In the genomic region with DNA sequence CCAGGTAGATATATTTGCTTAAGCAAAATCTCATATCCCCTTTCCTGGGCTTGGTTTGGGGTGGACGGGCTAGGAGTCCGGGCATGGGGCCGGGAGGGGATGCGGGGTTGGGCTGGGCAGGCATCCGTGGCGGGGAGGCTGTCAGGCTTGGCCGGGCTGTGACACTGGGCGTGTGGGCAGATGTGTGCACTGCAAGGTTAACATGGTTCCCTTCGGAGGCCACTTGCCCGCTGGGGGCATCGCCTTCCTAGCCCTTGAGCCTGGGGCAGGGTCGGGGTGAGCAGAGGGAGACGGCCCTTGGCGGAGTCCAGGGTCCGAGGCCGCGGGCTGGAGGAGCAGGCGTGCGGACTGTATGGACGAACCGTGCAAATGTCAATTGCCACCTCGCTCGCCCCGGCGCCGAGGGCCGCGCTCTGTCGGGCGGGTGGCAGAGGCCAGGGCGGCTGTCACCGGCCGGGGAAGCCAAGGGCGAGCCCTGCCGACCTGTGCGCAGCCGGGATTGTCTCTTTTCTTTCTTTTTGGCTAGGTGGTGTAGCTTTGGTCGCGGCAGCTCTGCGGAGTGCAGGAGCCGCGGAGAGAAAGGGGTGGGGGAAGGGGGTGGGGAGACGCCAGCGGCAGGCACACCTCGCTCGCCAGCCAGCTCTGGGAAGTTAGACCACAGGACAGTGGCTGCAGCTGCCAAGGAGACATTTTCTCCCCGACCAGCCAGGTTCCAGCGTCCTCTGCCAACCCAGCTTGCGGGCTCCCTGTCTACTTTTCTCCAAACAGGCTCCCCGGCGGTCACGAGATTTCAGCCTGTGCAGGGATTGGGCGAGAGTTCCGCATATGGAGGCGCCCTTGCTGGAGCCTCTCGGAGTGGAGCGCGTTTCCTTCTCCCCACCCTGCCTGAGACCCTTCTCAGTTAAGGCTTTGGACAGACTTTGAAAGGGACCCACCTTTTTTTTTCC, we compare ENCODE assay signal across 8 cellular contexts. TPM values are rescaled to one million over a fixed set of nuclear protein-coding genes. Genes with fewer than 3 reads are reported as not detected.
A peak's percentile ranks its signal among the peaks of the same experiment; 100 is the strongest.
DNase-seq lines count a peak whose midpoint lies in the region; ATAC-seq and TF ChIP-seq lines count a peak whose summit lies in the region.

No MANE protein-coding gene starts in this region.

- DNase-seq in COLO829 (ENCODE audit: low spot score) (peak; percentile 53), HT-29 (ENCODE audit: low spot score) (peak; percentile 71), activated T-cell treated with anti-CD3 and anti-CD28 coated beads for 24 hours (ENCODE audit: low read depth) (peak; percentile 60), epithelial cell of esophagus (ENCODE audit: low read depth) (peak; percentile 76), mucosa of descending colon (peak; percentile 85 to 88 (median 86))
- peak; percentile 14 to 31 for DNase-seq in stimulated activated CD8-positive, alpha-beta memory T cell treated with anti-CD3 and anti-CD28 coated beads, Interleukin-4, amount 100 ng/mL, for 1 hour (ENCODE audit: low read depth in 2 of 2, low spot score in 1 of 2)

- no peaks in the 10 kb centered on the region for H3K9me3 ChIP-seq in OCI-LY3 (ENCODE audit: insufficient read depth, low read length)
- H3K9me3 ChIP-seq in mucosa of descending colon: no peaks in the 10 kb centered on the region

- peak overlapping the region; percentile 70 for H3K4me2 ChIP-seq in OCI-LY3 (ENCODE audit: low read length)

- H3K4me3 ChIP-seq in OCI-LY3 (ENCODE audit: low read length): peak overlapping the region; percentile 93
- H3K4me3 ChIP-seq in epithelial cell of esophagus (ENCODE audit: low read length): peak overlapping the region; percentile 88
- peak overlapping the region; percentile 83 for H3K4me3 ChIP-seq in mucosa of descending colon

- no peak overlapping the region for H2AFZ ChIP-seq in OCI-LY3 (ENCODE audit: low read depth, low read length)

- ATAC-seq in GM19463 (IDR thresholded peaks at IDR 0.05; ENCODE audit: unreplicated experiment) (peak; percentile 32), mucosa of descending colon (peak; percentile 47)

- peak overlapping the region; percentile 76 for H3K9ac ChIP-seq in OCI-LY3 (ENCODE audit: low read length)

- no peaks in the 10 kb centered on the region for H4K20me1 ChIP-seq in OCI-LY3 (ENCODE audit: insufficient read depth, low read length)

- peaks cover 9% of the 10 kb centered on the region for H3K36me3 ChIP-seq in OCI-LY3 (replicated peaks; ENCODE audit: low read depth, low read length)
- no peaks in the 10 kb centered on the region for H3K36me3 ChIP-seq in mucosa of descending colon (ENCODE audit: low read depth)

- H3K27ac ChIP-seq in OCI-LY3 (ENCODE audit: low read length): peak overlapping the region; percentile 42

- intact Hi-C loops in mucosa of descending colon (cut with DNase I, micrococcal nuclease): no loop called here

- H3K79me2 ChIP-seq in OCI-LY3 (ENCODE audit: low read length): peaks cover 27% of the 10 kb centered on the region

- TF ChIP-seq CTCF in OCI-LY3 (IDR thresholded peaks at IDR 0.05; ENCODE audit: low read depth, low read length) (no peak), epithelial cell of esophagus (IDR thresholded peaks at IDR 0.05; ENCODE audit: insufficient read depth, low read depth, low read length, missing control alignments) (no peak), mucosa of descending colon (IDR thresholded peaks at IDR 0.05) (no peak)

- H3K4me1 ChIP-seq in OCI-LY3 (ENCODE audit: low read length) (peaks cover 14% of the 10 kb centered on the region), mucosa of descending colon (ENCODE audit: low read depth) (peaks cover 12% of the 10 kb centered on the region)

- no peaks in the 10 kb centered on the region for H3K27me3 ChIP-seq in OCI-LY3 (ENCODE audit: low read depth, low read length)

RNA-seq across cellular contexts. Expression of a gene that starts 1.3 kb away (rescaled TPM):
- total RNA-seq in HT-29 (2014; rRNA removed; shearing (Covaris generic)): 6.4 and 10.3 TPM in 2 replicates
- total RNA-seq in mucosa of descending colon: 10 to 100 TPM; 41.1 to 68.0 (median 60.4) TPM

Comparison
In these comparisons a context has a peak if more than half of its experiments do, and no peak if none do; other contexts are left out.
1. Peak in every context shown above with its lines: DNase-seq, ATAC-seq, H3K4me3 ChIP-seq and H3K27ac ChIP-seq.
2. DNase-seq: peak in every context shown above with its lines; median percentile 86 in mucosa of descending colon; 76 in epithelial cell of esophagus; 71 in HT-29; 60 in activated T-cell treated with anti-CD3 and anti-CD28 coated beads for 24 hours; 53 in COLO829; 22 in stimulated activated CD8-positive, alpha-beta memory T cell treated with anti-CD3 and anti-CD28 coated beads, Interleukin-4, amount 100 ng/mL, for 1 hour.